ENCODE assay signal across 10 cellular contexts in genomic region chr5:350355-350754, GRCh38. TPM values are rescaled to one million over a fixed set of nuclear protein-coding genes. Genes with fewer than 3 reads are reported as not detected.
DNase-seq lines count a peak whose midpoint lies in the region; ATAC-seq and TF ChIP-seq lines count a peak whose summit lies in the region.
"Had no signal": no experiment of that assay in that cellular context is flagged by ENCODE, and none has a peak within 500 bp of the region (broad histone marks: within the 10 kb centered on the region; RNA-seq: fewer than 3 reads in every experiment).

No MANE protein-coding gene starts in this region.

- H3K9me3 ChIP-seq in OCI-LY1 (ENCODE audit: low read length): no peaks in the 10 kb centered on the region

- H3F3A ChIP-seq in OCI-LY1 (ENCODE audit: insufficient read depth, low read length): no peaks in the 10 kb centered on the region

- DNase-seq in ACHN (peak; percentile 19), GM12864 (ENCODE audit: low read depth) (no peak), epithelial cell of proximal tubule (ENCODE audit: low read depth) (no peak), COR-L47 (lab: John Stamatoyannopoulos, UW) (no peak), NOMO-1 treated with DMSO at 0.1 percent for 48 hours (lab: John Stamatoyannopoulos, UW; ENCODE audit: unreplicated experiment) (no peak), NCI-H524 treated with DMSO at 0.1 percent for 48 hours (lab: John Stamatoyannopoulos, UW) (no peak)
- DNase-seq: CD4-positive, alpha-beta T cell had no signal

- no peaks in the 10 kb centered on the region for H3K9me2 ChIP-seq in OCI-LY1 (ENCODE audit: low read depth, low read length)

- H3K4me2 ChIP-seq in OCI-LY1 (ENCODE audit: low read length): no peak overlapping the region

- TF ChIP-seq CTCF in GM12864 (IDR thresholded peaks at IDR 0.05; ENCODE audit: low read depth, low read length, missing control alignments) (peak; percentile 17), OCI-LY1 (IDR thresholded peaks at IDR 0.05; ENCODE audit: low read length) (peak; percentile 31; the same call in 1 of the 2 replicates), epithelial cell of proximal tubule (conservative IDR thresholded peaks at IDR 0.05; ENCODE audit: low read depth, low read length) (peak; percentile 38)

- no peak overlapping the region for H3K9ac ChIP-seq in OCI-LY1 (ENCODE audit: low read length)

- H2AFZ ChIP-seq in OCI-LY1 (ENCODE audit: low read length): no peak overlapping the region

- H3K36me3 ChIP-seq in OCI-LY1 (ENCODE audit: insufficient read depth, low read length): peaks cover 8% of the 10 kb centered on the region

- H3K4me3 ChIP-seq in GM12864 (ENCODE audit: low read depth, low read length): no peak overlapping the region
- no peak overlapping the region for H3K4me3 ChIP-seq in OCI-LY1 (ENCODE audit: low read depth, low read length, poor library complexity, severe bottlenecking)
- no peak overlapping the region for H3K4me3 ChIP-seq in epithelial cell of proximal tubule (ENCODE audit: low read depth, low read length)

- H3K27ac ChIP-seq in OCI-LY1 (ENCODE audit: low read depth, low read length, poor library complexity, severe bottlenecking): no peak overlapping the region

- H3K79me2 ChIP-seq in OCI-LY1 (ENCODE audit: insufficient read depth, low read length): no peaks in the 10 kb centered on the region

- no peaks in the 10 kb centered on the region for H4K20me1 ChIP-seq in OCI-LY1 (ENCODE audit: insufficient read depth, low read length)

- in situ Hi-C loops in ACHN (cut with HindIII; ENCODE audit: low pct_ligation_motif_present, low pct_unique_long_range_greater_than_20kb, low sequenced_read_pairs): no loop called here

- peaks cover 16% of the 10 kb centered on the region for H3K4me1 ChIP-seq in OCI-LY1 (ENCODE audit: insufficient read depth, low read length, severe bottlenecking)

- no peaks in the 10 kb centered on the region; the same call in 1 of the 2 replicates for H3K27me3 ChIP-seq in OCI-LY1 (ENCODE audit: insufficient read depth, low read length)

- no peak for ATAC-seq in HG02763 (IDR thresholded peaks at IDR 0.05; ENCODE audit: unreplicated experiment)
- ATAC-seq: Panc1 had no signal

RNA-seq across cellular contexts. Expression of gene AHRR, which starts 28.8 kb away (rescaled TPM):
- total RNA-seq in epithelial cell of proximal tubule: 0.29 and 0.65 TPM in 2 replicates
